In genomic region chr4:146051724-146052396, GRCh38 we compare ENCODE assay signal across 15 cellular contexts.
A peak's percentile ranks its signal among the peaks of the same experiment; 100 is the strongest.
DNase-seq lines count a peak whose midpoint lies in the region; FAIRE-seq and TF ChIP-seq lines count a peak whose summit lies in the region.
"Had no signal": no experiment of that assay in that cellular context is flagged by ENCODE, and none has a peak within 500 bp of the region (broad histone marks: within the 10 kb centered on the region; RNA-seq: fewer than 3 reads in every experiment).

No MANE protein-coding gene starts in this region.

- H3K4me2 ChIP-seq in SU-DHL-6 (ENCODE audit: low read depth, low read length, poor library complexity, severe bottlenecking): no peak overlapping the region

- H3K27me3 ChIP-seq in SU-DHL-6 (ENCODE audit: low read length) (no peaks in the 10 kb centered on the region), subcutaneous abdominal adipose tissue (ENCODE audit: control insufficient read depth in 5 of 5, insufficient read depth in 4 of 5, low read length in 5 of 5) (no peaks in the 10 kb centered on the region)
- H3K27me3 ChIP-seq: right atrium auricular region had no signal

- peaks cover 37% of the 10 kb centered on the region for H3F3A ChIP-seq in SU-DHL-6 (ENCODE audit: insufficient read depth)

- peaks cover 4% of the 10 kb centered on the region for H3K4me1 Mint-ChIP-seq in activated CD4-positive, alpha-beta T cell treated with anti-CD3 and anti-CD28 coated beads, Interleukin-2, amount 10 ng/mL, durations not matched to agents 24 days and 14 days

- H2AFZ ChIP-seq in SU-DHL-6 (ENCODE audit: low read depth, low read length, severe bottlenecking): no peak overlapping the region

- no peak overlapping the region for H3K27ac Mint-ChIP-seq in activated CD4-positive, alpha-beta T cell treated with anti-CD3 and anti-CD28 coated beads, Interleukin-2, amount 10 ng/mL, durations not matched to agents 24 days and 14 days
- H3K27ac Mint-ChIP-seq: activated T-helper 1 cell treated with anti-CD3 and anti-CD28 coated beads, Interleukin-12 subunit alpha, Interleukin-12 subunit beta, Interleukin-2, Interleukin-4 antibody, amounts not matched to agents 30 ng/mL and 10 ng/mL and 1 ng/mL, durations not matched to agents 14 hours and 24 hours and 36 hours; naive thymus-derived CD4-positive, alpha-beta T cell had no signal

- H3K4me3 ChIP-seq in SU-DHL-6 (ENCODE audit: insufficient read depth, low read length, poor library complexity, severe bottlenecking): no peak overlapping the region
- H3K4me3 ChIP-seq in subcutaneous abdominal adipose tissue (ENCODE audit: low read depth in 1 of 5, low read length in 5 of 5): no peak overlapping the region
- H3K4me3 ChIP-seq: right atrium auricular region had no signal

- no peak for TF ChIP-seq CTCF in SU-DHL-6 (IDR thresholded peaks at IDR 0.05; ENCODE audit: insufficient read depth, low read length, poor library complexity, severe bottlenecking)

- intact Hi-C loops in activated CD4-positive, alpha-beta T cell treated with anti-CD3 and anti-CD28 coated beads, Interleukin-2, amount 10 ng/mL, durations not matched to agents 24 days and 14 days (cut with micrococcal nuclease): no loop called here

- H3K27ac ChIP-seq in SU-DHL-6 (ENCODE audit: low read depth, low read length) (peak overlapping the region; percentile 96), subcutaneous abdominal adipose tissue (ENCODE audit: low read depth, low read length) (peak overlapping the region; percentile 32)
- H3K27ac ChIP-seq: right atrium auricular region had no signal

- no peaks in the 10 kb centered on the region for H3K9me2 ChIP-seq in SU-DHL-6 (replicated peaks; ENCODE audit: insufficient read depth, low read length)

- H3K4me3 Mint-ChIP-seq in activated CD4-positive, alpha-beta T cell treated with anti-CD3 and anti-CD28 coated beads, Interleukin-2, amount 10 ng/mL, durations not matched to agents 24 days and 14 days: no peak overlapping the region
- H3K4me3 Mint-ChIP-seq: activated T-helper 1 cell treated with anti-CD3 and anti-CD28 coated beads, Interleukin-12 subunit alpha, Interleukin-12 subunit beta, Interleukin-2, Interleukin-4 antibody, amounts not matched to agents 30 ng/mL and 10 ng/mL and 1 ng/mL, durations not matched to agents 14 hours and 24 hours and 36 hours; naive thymus-derived CD4-positive, alpha-beta T cell had no signal

- peaks cover 33% of the 10 kb centered on the region for H3K36me3 ChIP-seq in SU-DHL-6 (ENCODE audit: low read length)
- H3K36me3 ChIP-seq in subcutaneous abdominal adipose tissue (ENCODE audit: control insufficient read depth in 5 of 5, insufficient read depth in 5 of 5, low read length in 5 of 5): no peaks in the 10 kb centered on the region
- H3K36me3 ChIP-seq: right atrium auricular region had no signal

- H3K4me1 ChIP-seq in subcutaneous abdominal adipose tissue (ENCODE audit: control insufficient read depth in 5 of 5, insufficient read depth in 5 of 5, low read length in 5 of 5): peaks cover 0 to 15% (median 0%) of the 10 kb centered on the region in 5 donors
- H3K4me1 ChIP-seq: right atrium auricular region had no signal

- H4K20me1 ChIP-seq in SU-DHL-6 (ENCODE audit: low read depth, low read length): no peaks in the 10 kb centered on the region

- no peak for DNase-seq in GM12892 (ENCODE audit: insufficient read length)
- peak; percentile 20 for DNase-seq in fibroblast of the conjunctiva (ENCODE audit: low read depth)
- DNase-seq in G401 (ENCODE audit: low spot score): no peak
- DNase-seq in activated CD4-positive, alpha-beta T cell treated with anti-CD3 and anti-CD28 coated beads, Interleukin-2, amount 10 ng/mL, durations not matched to agents 24 days and 14 days: no peak
- DNase-seq in NCI-H2081 treated with DMSO at 0.1 percent for 48 hours (lab: John Stamatoyannopoulos, UW): no peak
- DNase-seq: activated CD4-positive, alpha-beta T cell treated with anti-CD3 and anti-CD28 coated beads, Interleukin-2, amount 50 U/mL, for 1 hour; aorta; effector CD8-positive, alpha-beta T cell; head of caudate nucleus; naive thymus-derived CD4-positive, alpha-beta T cell; stimulated activated naive CD4-positive, alpha-beta T cell had no signal

- peaks cover 11% of the 10 kb centered on the region for H3K9me3 Mint-ChIP-seq in activated CD4-positive, alpha-beta T cell treated with anti-CD3 and anti-CD28 coated beads, Interleukin-2, amount 10 ng/mL, durations not matched to agents 24 days and 14 days
- H3K9me3 Mint-ChIP-seq: activated T-helper 1 cell treated with anti-CD3 and anti-CD28 coated beads, Interleukin-12 subunit alpha, Interleukin-12 subunit beta, Interleukin-2, Interleukin-4 antibody, amounts not matched to agents 30 ng/mL and 10 ng/mL and 1 ng/mL, durations not matched to agents 14 hours and 24 hours and 36 hours had no signal

- no peak overlapping the region for H3K9ac ChIP-seq in SU-DHL-6 (ENCODE audit: low read length)
- H3K9ac ChIP-seq in subcutaneous abdominal adipose tissue (ENCODE audit: low read length in 5 of 5): no peak overlapping the region

- no peaks in the 10 kb centered on the region for H3K79me2 ChIP-seq in SU-DHL-6 (ENCODE audit: insufficient read depth, low read length)

- no peaks in the 10 kb centered on the region for H3K36me3 Mint-ChIP-seq in activated CD4-positive, alpha-beta T cell treated with anti-CD3 and anti-CD28 coated beads, Interleukin-2, amount 10 ng/mL, durations not matched to agents 24 days and 14 days (ENCODE audit: low read depth)

- H3K9me3 ChIP-seq in SU-DHL-6 (ENCODE audit: insufficient read depth, low read length): peaks cover 10% of the 10 kb centered on the region; the same call in 1 of the 2 replicates
- H3K9me3 ChIP-seq in subcutaneous abdominal adipose tissue (ENCODE audit: control insufficient read depth in 5 of 5, low read length in 5 of 5): peaks cover 0 to 5% (median 3%) of the 10 kb centered on the region in 5 donors
- H3K9me3 ChIP-seq: right atrium auricular region had no signal

- no peak for TF ChIP-seq POLR2A in GM12892 (IDR thresholded peaks at IDR 0.05; ENCODE audit: low read depth, low read length)

- FAIRE-seq in GM12892 (lab: Jason Lieb, UNC): peak; percentile 57

- no peaks in the 10 kb centered on the region for H3K27me3 Mint-ChIP-seq in activated CD4-positive, alpha-beta T cell treated with anti-CD3 and anti-CD28 coated beads, Interleukin-2, amount 10 ng/mL, durations not matched to agents 24 days and 14 days

- in situ Hi-C loops in G401 (cut with HindIII; ENCODE audit: low sequenced_read_pairs): no loop called here
